Comparison of ENCODE assay signal across 9 cellular contexts in the genomic region with DNA sequence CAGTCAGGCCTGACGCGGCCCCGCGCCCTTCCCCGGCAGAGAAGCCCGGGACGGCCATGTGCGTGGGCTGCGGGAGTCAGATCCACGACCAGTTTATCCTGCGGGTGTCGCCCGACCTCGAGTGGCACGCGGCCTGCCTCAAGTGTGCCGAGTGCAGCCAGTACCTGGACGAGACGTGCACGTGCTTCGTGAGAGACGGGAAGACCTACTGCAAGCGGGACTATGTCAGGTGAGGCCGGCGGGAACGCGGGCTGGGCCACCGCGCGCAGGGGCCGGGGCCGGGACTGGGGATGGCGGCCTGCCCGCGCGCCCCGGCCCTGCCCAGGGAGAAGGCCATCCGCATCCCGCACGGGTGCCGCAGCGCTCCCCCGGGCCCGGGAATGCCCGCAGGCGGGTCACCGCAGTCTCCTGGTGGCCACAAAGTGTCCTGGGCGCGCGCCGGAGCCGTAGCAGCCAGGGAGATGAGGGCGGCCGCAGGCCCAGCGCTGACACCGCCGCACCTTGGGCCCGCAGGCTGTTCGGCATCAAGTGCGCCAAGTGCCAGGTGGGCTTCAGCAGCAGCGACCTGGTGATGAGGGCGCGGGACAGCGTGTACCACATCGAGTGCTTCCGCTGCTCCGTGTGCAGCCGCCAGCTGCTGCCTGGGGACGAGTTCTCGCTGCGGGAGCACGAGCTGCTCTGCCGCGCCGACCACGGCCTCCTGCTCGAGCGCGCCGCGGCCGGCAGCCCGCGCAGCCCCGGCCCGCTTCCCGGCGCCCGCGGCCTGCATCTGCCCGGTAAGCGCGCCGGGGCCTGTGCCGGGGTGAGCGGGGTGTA. TPM values are rescaled to one million over a fixed set of nuclear protein-coding genes. Genes with fewer than 3 reads are reported as not detected.
A peak's percentile ranks its signal among the peaks of the same experiment; 100 is the strongest.
DNase-seq lines count a peak whose midpoint lies in the region; ATAC-seq and TF ChIP-seq lines count a peak whose summit lies in the region.
"Had no signal": no experiment of that assay in that cellular context is flagged by ENCODE, and none has a peak within 500 bp of the region (broad histone marks: within the 10 kb centered on the region; RNA-seq: fewer than 3 reads in every experiment).

No MANE protein-coding gene starts in this region.

- no peaks in the 10 kb centered on the region for H3K9me3 Mint-ChIP-seq in natural killer cell

- H3K27me3 ChIP-seq in DOHH2 (ENCODE audit: control insufficient read depth, low read length): peaks cover 7% of the 10 kb centered on the region

- H3K4me1 ChIP-seq in DOHH2 (ENCODE audit: control insufficient read depth, low read length): peaks cover 42% of the 10 kb centered on the region

- no peaks in the 10 kb centered on the region for H3K36me3 Mint-ChIP-seq in natural killer cell

- peaks cover 23% of the 10 kb centered on the region for H3K36me3 ChIP-seq in DOHH2 (ENCODE audit: control insufficient read depth, low read length)

- no peak overlapping the region for H3K27ac Mint-ChIP-seq in natural killer cell

- TF ChIP-seq CTCF in DOHH2 (IDR thresholded peaks at IDR 0.05; ENCODE audit: low read depth, low read length, poor library complexity, severe bottlenecking) (no peak), LNCaP clone FGC (IDR thresholded peaks at IDR 0.05; ENCODE audit: control insufficient read depth, extremely low read depth, insufficient read depth) (no peak), natural killer cell (IDR thresholded peaks at IDR 0.05) (no peak)

- peak in 2 of 3 donors; percentile 12 to 33 for ATAC-seq in natural killer cell

- H3K79me2 ChIP-seq in DOHH2 (ENCODE audit: control insufficient read depth, low read length): peaks cover 39% of the 10 kb centered on the region

- no peaks in the 10 kb centered on the region for H3K9me3 ChIP-seq in DOHH2 (ENCODE audit: control insufficient read depth, insufficient read depth, low read length)

- H3K9me2 ChIP-seq in DOHH2 (replicated peaks; ENCODE audit: control insufficient read depth, low read length): no peaks in the 10 kb centered on the region

- DNase-seq in LNCaP clone FGC (ENCODE audit: low read depth) (no peak), astrocyte of the hippocampus (ENCODE audit: low read depth, low spot score) (peak; percentile 55), natural killer cell (no peak), GOT3 (lab: John Stamatoyannopoulos, UW) (no peak), NCI-H2081 (lab: John Stamatoyannopoulos, UW) (no peak), mucosa of gallbladder (ENCODE audit: low spot score) (no peak), amniotic stem cell (lab: John Stamatoyannopoulos, UW) (no peak)
- DNase-seq: T-helper 9 cell had no signal

- H3K4me1 Mint-ChIP-seq in natural killer cell: peaks cover 59 to 71% of the 10 kb centered on the region in 2 donors

- peak overlapping the region; percentile 72 for H3K4me2 ChIP-seq in DOHH2 (ENCODE audit: low read length)

- intact Hi-C loops in natural killer cell (cut with micrococcal nuclease): no loop called here

- H3K4me3 ChIP-seq in DOHH2 (ENCODE audit: low read length) (peak overlapping the region; percentile 90), LNCaP clone FGC (ENCODE audit: low read depth, low read length) (peak overlapping the region; percentile 60)

- H4K20me1 ChIP-seq in DOHH2 (ENCODE audit: control insufficient read depth, insufficient read depth, low read depth, low read length): peaks cover 8% of the 10 kb centered on the region; the same call in 1 of the 2 replicates

- peak overlapping the region; percentile 70 for H3K4me3 Mint-ChIP-seq in natural killer cell

- H3K27ac ChIP-seq in DOHH2 (ENCODE audit: low read depth, low read length): peak overlapping the region; percentile 41; the same call in 1 of the 2 replicates

- peaks cover 10% of the 10 kb centered on the region for H3F3A ChIP-seq in DOHH2 (ENCODE audit: control insufficient read depth, insufficient read depth)

- H3K27me3 Mint-ChIP-seq in natural killer cell (ENCODE audit: low read depth in 2 of 2): peaks cover 66 to 72% of the 10 kb centered on the region in 2 donors

RNA-seq across cellular contexts. Expression of a gene that starts 1.4 kb away (rescaled TPM):
- total RNA-seq in natural killer cell: not detected
- 0.86 TPM for total RNA-seq in mucosa of gallbladder

RNA-seq across cellular contexts. Expression of a gene that starts 26.7 kb away (rescaled TPM):
- 10 to 100 TPM; 71.9 to 93.1 (median 79.8) TPM for total RNA-seq in natural killer cell
- 123 TPM for total RNA-seq in mucosa of gallbladder
